In genomic region chr17:37711113-37711512, GRCh38 we compare ENCODE assay signal across 22 cellular contexts. TPM values are rescaled to one million over a fixed set of nuclear protein-coding genes. Genes with fewer than 3 reads are reported as not detected.
DNase-seq lines count a peak whose midpoint lies in the region; ATAC-seq and TF ChIP-seq lines count a peak whose summit lies in the region.
"Had no signal": no experiment of that assay in that cellular context is flagged by ENCODE, and none has a peak within 500 bp of the region (broad histone marks: within the 10 kb centered on the region; RNA-seq: fewer than 3 reads in every experiment).

No MANE protein-coding gene starts in this region.

- H3K27me3 Mint-ChIP-seq in chondrocyte (ENCODE audit: low read depth), result no peaks in the 10 kb centered on the region

- intact Hi-C loops in lower lobe of right lung (cut with DNase I) (no loop called here), transverse colon (cut with DNase I; ENCODE audit: low total_unique reads) (no loop called here)

- H3K4me1 Mint-ChIP-seq in chondrocyte (ENCODE audit: low read depth), result peaks cover 36% of the 10 kb centered on the region

- no peak for TF ChIP-seq POLR2A in transverse colon (IDR thresholded peaks at IDR 0.05)

- H3K27ac ChIP-seq in HEK293 (ENCODE audit: extremely low read depth, low read depth, low read length), result no peak overlapping the region
- H3K27ac ChIP-seq in lower lobe of right lung, result peak overlapping the region; percentile 67
- peak overlapping the region; percentile 78 to 87 (median 86) for H3K27ac ChIP-seq in transverse colon
- H3K27ac ChIP-seq: BLaER1, HL-60, thyroid gland, WERI-Rb-1 had no signal

- H3K27ac Mint-ChIP-seq in chondrocyte (ENCODE audit: unreplicated experiment), result peak overlapping the region; percentile 22
- H3K27ac Mint-ChIP-seq: activated CD4-positive, alpha-beta T cell treated with anti-CD3 and anti-CD28 coated beads, Interleukin-2, amount 10 ng/mL, durations not matched to agents 7 days and 5 days; activated CD8-positive, alpha-beta memory T cell treated with anti-CD3 and anti-CD28 coated beads, Interleukin-2, amount 10 ng/mL, durations not matched to agents 7 days and 5 days; activated T-cell treated with anti-CD3 and anti-CD28 coated beads, Interleukin-2, amount 50 U/mL, for 72 hours; stimulated activated naive CD8-positive, alpha-beta T cell treated with anti-CD3 and anti-CD28 coated beads, Interleukin-15, amount 100 ng/mL, for 72 hours had no signal

- CTCF ChIA-PET in HEK293 (lab: Yijun Ruan, JAX), result interaction anchor here (0.9 to 1.1 kb wide), 3 partner anchors 10 to 105 kb away, joined by 3 to 4 read pairs (median 3); no protein-coding TSS in a partner anchor

- in situ Hi-C loops in transverse colon (cut with MboI; ENCODE audit: low pct_ligation_motif_present in 1 of 4, low pct_unique_long_range_greater_than_20kb in 1 of 4, low sequenced_read_pairs in 3 of 4), result no loop called here

- no peak overlapping the region for H3K4me3 ChIP-seq in HEK293 (ENCODE audit: low read depth, low read length)
- no peak overlapping the region for H3K4me3 ChIP-seq in lower lobe of right lung
- H3K4me3 ChIP-seq in transverse colon, result no peak overlapping the region
- H3K4me3 ChIP-seq: BLaER1, lung, thyroid gland had no signal

- WGBS in transverse colon (ENCODE audit: low coverage in 1 of 2), 2 donors, result 81 to 82% methylated on average over 3 to 6 of the region's 6 CpGs

- no peak for TF ChIP-seq EP300 in transverse colon (IDR thresholded peaks at IDR 0.05; ENCODE audit: low read depth)

- peaks cover 4% of the 10 kb centered on the region for H3K36me3 Mint-ChIP-seq in chondrocyte (ENCODE audit: low read depth)
- H3K36me3 Mint-ChIP-seq: activated CD8-positive, alpha-beta memory T cell treated with anti-CD3 and anti-CD28 coated beads, Interleukin-2, amount 10 ng/mL, durations not matched to agents 7 days and 5 days; brain had no signal

- DNase-seq in chondrocyte (ENCODE audit: low spot score), result no peak
- no peak for DNase-seq in lower lobe of right lung
- DNase-seq in transverse colon, result no peak
- DNase-seq in DMS153 (lab: John Stamatoyannopoulos, UW), result no peak
- no peak for DNase-seq in activated T-cell treated with anti-CD3 and anti-CD28 coated beads, Interleukin-2, amount 50 U/mL, for 1 hour
- DNase-seq: activated CD4-positive, alpha-beta T cell treated with anti-CD3 and anti-CD28 coated beads, Interleukin-2, amount 10 ng/mL, durations not matched to agents 7 days and 5 days; activated CD8-positive, alpha-beta memory T cell treated with anti-CD3 and anti-CD28 coated beads, Interleukin-2, amount 10 ng/mL, durations not matched to agents 7 days and 5 days; activated naive CD4-positive, alpha-beta T cell; activated T-cell treated with anti-CD3 and anti-CD28 coated beads, Interleukin-2, amount 50 U/mL, for 72 hours; cerebellar nuclear complex; NCI-H1694 treated with DMSO at 0.1 percent for 48 hours; SHP77 treated with DMSO at 0.1 percent for 48 hours; stimulated activated naive CD8-positive, alpha-beta T cell treated with anti-CD3 and anti-CD28 coated beads, Interleukin-15, amount 100 ng/mL, for 72 hours; WERI-Rb-1 had no signal

- H3K36me3 ChIP-seq in HEK293 (ENCODE audit: control insufficient read depth in 2 of 2, insufficient read depth in 1 of 2, low read length in 2 of 2) (no peaks in the 10 kb centered on the region), lower lobe of right lung (no peaks in the 10 kb centered on the region), transverse colon (no peaks in the 10 kb centered on the region)
- H3K36me3 ChIP-seq: BLaER1, thyroid gland, WERI-Rb-1 had no signal

- H3K9me3 ChIP-seq in HEK293 (ENCODE audit: control insufficient read depth, insufficient read depth, low read depth, low read length), result no peaks in the 10 kb centered on the region
- H3K9me3 ChIP-seq in lower lobe of right lung, result no peaks in the 10 kb centered on the region
- H3K9me3 ChIP-seq in transverse colon, result no peaks in the 10 kb centered on the region
- H3K9me3 ChIP-seq: BLaER1, thyroid gland had no signal

- ATAC-seq in lower lobe of right lung, result no peak
- no peak for ATAC-seq in HG03469 (IDR thresholded peaks at IDR 0.05; ENCODE audit: unreplicated experiment)
- ATAC-seq: activated CD8-positive, alpha-beta memory T cell treated with anti-CD3 and anti-CD28 coated beads, Interleukin-2, amount 10 ng/mL, durations not matched to agents 7 days and 5 days; activated T-cell treated with anti-CD3 and anti-CD28 coated beads, Interleukin-2, amount 50 U/mL, for 72 hours; Panc1; stimulated activated naive CD8-positive, alpha-beta T cell treated with anti-CD3 and anti-CD28 coated beads, Interleukin-15, amount 100 ng/mL, for 72 hours had no signal

- no peaks in the 10 kb centered on the region for H3K27me3 ChIP-seq in lower lobe of right lung (ENCODE audit: low read depth)
- peaks cover 6% of the 10 kb centered on the region for H3K27me3 ChIP-seq in transverse colon
- H3K27me3 ChIP-seq: BLaER1, thyroid gland had no signal

- H3K4me1 ChIP-seq in HEK293 (ENCODE audit: control insufficient read depth, insufficient read depth, low read length) (peaks cover 3% of the 10 kb centered on the region), lower lobe of right lung (no peaks in the 10 kb centered on the region), transverse colon (peaks cover 13 to 44% (median 26%) of the 10 kb centered on the region in 4 donors)

- POLR2A ChIA-PET in HEK293 (lab: Yijun Ruan, JAX), result no interaction called here

- TF ChIP-seq CTCF in HEK293 (tag by site-specific recombination; IDR thresholded peaks at IDR 0.05), result no peak
- TF ChIP-seq CTCF in chondrocyte (IDR thresholded peaks at IDR 0.05), result no peak
- TF ChIP-seq CTCF in lower lobe of right lung (IDR thresholded peaks at IDR 0.05), result no peak
- TF ChIP-seq CTCF in transverse colon (IDR thresholded peaks at IDR 0.05), result no peak

- no peak overlapping the region for H3K4me3 Mint-ChIP-seq in chondrocyte (ENCODE audit: unreplicated experiment)
- H3K4me3 Mint-ChIP-seq: activated CD4-positive, alpha-beta T cell treated with anti-CD3 and anti-CD28 coated beads, Interleukin-2, amount 10 ng/mL, durations not matched to agents 7 days and 5 days; activated CD8-positive, alpha-beta memory T cell treated with anti-CD3 and anti-CD28 coated beads, Interleukin-2, amount 10 ng/mL, durations not matched to agents 7 days and 5 days; activated T-cell treated with anti-CD3 and anti-CD28 coated beads, Interleukin-2, amount 50 U/mL, for 72 hours; stimulated activated naive CD8-positive, alpha-beta T cell treated with anti-CD3 and anti-CD28 coated beads, Interleukin-15, amount 100 ng/mL, for 72 hours had no signal

- H3K9me3 Mint-ChIP-seq in chondrocyte (ENCODE audit: low read depth), result peaks cover 5% of the 10 kb centered on the region
- H3K9me3 Mint-ChIP-seq: activated CD4-positive, alpha-beta T cell treated with anti-CD3 and anti-CD28 coated beads, Interleukin-2, amount 10 ng/mL, durations not matched to agents 7 days and 5 days; activated T-cell treated with anti-CD3 and anti-CD28 coated beads, Interleukin-2, amount 50 U/mL, for 72 hours; stimulated activated naive CD8-positive, alpha-beta T cell treated with anti-CD3 and anti-CD28 coated beads, Interleukin-15, amount 100 ng/mL, for 72 hours had no signal

TF ChIP-seq in HEK293, 187 proteins besides CTCF, POLR2A, EP300 and RAD21:
- TF ChIP-seq BCL6B (tag by site-specific recombination; IDR thresholded peaks at IDR 0.05) (no peak), ZNF561 (tag by site-specific recombination; IDR thresholded peaks at IDR 0.05; ENCODE audit: borderline replicate concordance) (no peak), ZNF138 (tag by site-specific recombination; IDR thresholded peaks at IDR 0.05; ENCODE audit: borderline replicate concordance) (no peak), GLIS1 (tag by site-specific recombination; IDR thresholded peaks at IDR 0.05) (peak; percentile 49), ZNF266 (tag by site-specific recombination; IDR thresholded peaks at IDR 0.05; ENCODE audit: low read depth) (no peak)

RNA-seq across cellular contexts. Expression of gene HNF1B, which starts 33.7 kb away (rescaled TPM):
- 3.6 to 10.5 TPM (median 10.1 TPM) in 3 replicates for total RNA-seq in chondrocyte
- 15.2 TPM for total RNA-seq in lower lobe of right lung
- 10 to 100 TPM; 22.7 to 35.2 (median 24.9) TPM for total RNA-seq in transverse colon
- total RNA-seq: thyroid gland had no signal
